ENCODE assay signal across 18 cellular contexts in the genomic region with DNA sequence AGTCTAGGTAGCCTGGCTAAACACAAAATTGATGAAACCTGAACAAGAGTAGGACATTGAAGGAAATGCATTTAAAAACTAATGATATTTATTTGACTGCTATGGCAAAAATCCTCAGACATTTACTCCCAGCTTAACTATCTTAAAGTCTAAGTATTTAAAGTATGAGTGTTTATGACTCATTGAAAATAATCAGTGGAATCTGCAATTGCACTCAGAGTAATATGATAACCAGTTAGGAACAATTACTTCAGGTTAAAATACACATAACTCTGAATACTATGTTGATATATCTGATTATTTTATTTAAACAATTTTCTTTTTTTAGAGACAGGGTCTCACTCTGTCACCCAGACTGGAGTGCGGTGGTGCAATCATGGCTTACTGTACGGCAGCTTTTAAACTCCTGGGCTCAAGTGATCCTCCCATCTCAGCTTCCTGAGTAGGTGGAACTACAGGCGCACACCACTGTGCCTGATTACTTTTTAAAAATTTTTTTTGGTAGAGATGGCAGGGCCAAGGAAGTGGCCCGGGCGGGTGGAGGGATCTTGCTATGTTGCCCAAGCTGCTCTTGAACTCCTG. TPM values are rescaled to one million over a fixed set of nuclear protein-coding genes. Genes with fewer than 3 reads are reported as not detected.
DNase-seq lines count a peak whose midpoint lies in the region; ATAC-seq, FAIRE-seq and TF ChIP-seq lines count a peak whose summit lies in the region.
"Had no signal": no experiment of that assay in that cellular context is flagged by ENCODE, and none has a peak within 500 bp of the region (broad histone marks: within the 10 kb centered on the region; RNA-seq: fewer than 3 reads in every experiment).

No MANE protein-coding gene starts in this region.

- no peaks in the 10 kb centered on the region for H3K36me3 ChIP-seq in upper lobe of left lung
- H3K36me3 ChIP-seq: esophagus squamous epithelium had no signal

- no peak for TF ChIP-seq EP300 in upper lobe of left lung (IDR thresholded peaks at IDR 0.05)

- DNase-seq in GM03348 (ENCODE audit: low spot score) (peak; percentile 62), fibroblast of peridontal ligament (ENCODE audit: extremely low read depth) (peak; percentile 73), upper lobe of left lung (peak in 1 of 2 donors; percentile 40), SW 1271 (lab: John Stamatoyannopoulos, UW) (no peak), NCI-H345 (lab: John Stamatoyannopoulos, UW) (no peak), GM12892 (ENCODE audit: insufficient read length) (no peak)
- DNase-seq: activated CD4-positive, alpha-beta memory T cell treated with anti-CD3 and anti-CD28 coated beads, Interleukin-2, amount 10 ng/mL, durations not matched to agents 7 days and 5 days; aorta; dermis blood vessel endothelial cell; DMS53; esophagus squamous epithelium; Kasumi-1; naive thymus-derived CD4-positive, alpha-beta T cell; NCI-H146; NCI-H446 had no signal

- H3K27me3 ChIP-seq in upper lobe of left lung = no peaks in the 10 kb centered on the region
- H3K27me3 ChIP-seq: esophagus squamous epithelium had no signal

- TF ChIP-seq POLR2A in upper lobe of left lung (IDR thresholded peaks at IDR 0.05) (no peak), GM12892 (IDR thresholded peaks at IDR 0.05; ENCODE audit: low read depth, low read length) (no peak)

- peak; percentile 98 for ATAC-seq in SK-N-SH treated with all-trans-retinoic acid at 6 μM for 48 hours
- peak; percentile 44 to 55 for ATAC-seq in upper lobe of left lung (ENCODE audit: low FRiP score in 2 of 2)
- ATAC-seq: naive thymus-derived CD4-positive, alpha-beta T cell had no signal

- H3K4me1 ChIP-seq in upper lobe of left lung = no peaks in the 10 kb centered on the region
- H3K4me1 ChIP-seq: esophagus squamous epithelium had no signal

- no peak for FAIRE-seq in GM12892 (lab: Jason Lieb, UNC)

- TF ChIP-seq CTCF in upper lobe of left lung (IDR thresholded peaks at IDR 0.05) = no peak

- no peak overlapping the region for H3K4me3 ChIP-seq in upper lobe of left lung
- H3K4me3 ChIP-seq: esophagus squamous epithelium, SK-N-MC had no signal

- WGBS in upper lobe of left lung, 2 donors = 64 to 81% methylated on average over 5 of the region's 5 CpGs

- H3K27ac ChIP-seq in upper lobe of left lung = peak overlapping the region in 1 of 4 donors; percentile 4
- H3K27ac ChIP-seq: esophagus squamous epithelium, HL-60, SK-N-MC had no signal

- no peaks in the 10 kb centered on the region for H3K9me3 ChIP-seq in upper lobe of left lung
- H3K9me3 ChIP-seq: esophagus squamous epithelium had no signal

TF ChIP-seq in SK-N-SH treated with all-trans-retinoic acid at 6 μM for 48 hours, 23 proteins besides CTCF, POLR2A, EP300 and RAD21 (continues in another document):
- no peak for TF ChIP-seq CSDC2 (CRISPR knock-in tag; IDR thresholded peaks at IDR 0.05)
- TF ChIP-seq, protein P1, sequence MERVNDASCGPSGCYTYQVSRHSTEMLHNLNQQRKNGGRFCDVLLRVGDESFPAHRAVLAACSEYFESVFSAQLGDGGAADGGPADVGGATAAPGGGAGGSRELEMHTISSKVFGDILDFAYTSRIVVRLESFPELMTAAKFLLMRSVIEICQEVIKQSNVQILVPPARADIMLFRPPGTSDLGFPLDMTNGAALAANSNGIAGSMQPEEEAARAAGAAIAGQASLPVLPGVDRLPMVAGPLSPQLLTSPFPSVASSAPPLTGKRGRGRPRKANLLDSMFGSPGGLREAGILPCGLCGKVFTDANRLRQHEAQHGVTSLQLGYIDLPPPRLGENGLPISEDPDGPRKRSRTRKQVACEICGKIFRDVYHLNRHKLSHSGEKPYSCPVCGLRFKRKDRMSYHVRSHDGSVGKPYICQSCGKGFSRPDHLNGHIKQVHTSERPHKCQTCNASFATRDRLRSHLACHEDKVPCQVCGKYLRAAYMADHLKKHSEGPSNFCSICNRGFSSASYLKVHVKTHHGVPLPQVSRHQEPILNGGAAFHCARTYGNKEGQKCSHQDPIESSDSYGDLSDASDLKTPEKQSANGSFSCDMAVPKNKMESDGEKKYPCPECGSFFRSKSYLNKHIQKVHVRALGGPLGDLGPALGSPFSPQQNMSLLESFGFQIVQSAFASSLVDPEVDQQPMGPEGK (CRISPR knock-in tag; IDR thresholded peaks at IDR 0.05; ENCODE audit: borderline replicate concordance) = no peak
- TF ChIP-seq, protein P2, sequence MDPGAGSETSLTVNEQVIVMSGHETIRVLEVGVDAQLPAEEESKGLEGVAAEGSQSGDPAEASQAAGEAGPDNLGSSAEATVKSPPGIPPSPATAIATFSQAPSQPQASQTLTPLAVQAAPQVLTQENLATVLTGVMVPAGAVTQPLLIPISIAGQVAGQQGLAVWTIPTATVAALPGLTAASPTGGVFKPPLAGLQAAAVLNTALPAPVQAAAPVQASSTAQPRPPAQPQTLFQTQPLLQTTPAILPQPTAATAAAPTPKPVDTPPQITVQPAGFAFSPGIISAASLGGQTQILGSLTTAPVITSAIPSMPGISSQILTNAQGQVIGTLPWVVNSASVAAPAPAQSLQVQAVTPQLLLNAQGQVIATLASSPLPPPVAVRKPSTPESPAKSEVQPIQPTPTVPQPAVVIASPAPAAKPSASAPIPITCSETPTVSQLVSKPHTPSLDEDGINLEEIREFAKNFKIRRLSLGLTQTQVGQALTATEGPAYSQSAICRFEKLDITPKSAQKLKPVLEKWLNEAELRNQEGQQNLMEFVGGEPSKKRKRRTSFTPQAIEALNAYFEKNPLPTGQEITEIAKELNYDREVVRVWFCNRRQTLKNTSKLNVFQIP (CRISPR knock-in tag; IDR thresholded peaks at IDR 0.05; ENCODE audit: borderline replicate concordance, low read depth) = peak; percentile 54; the same call in 1 of the 2 replicates
- TF ChIP-seq, protein P3, sequence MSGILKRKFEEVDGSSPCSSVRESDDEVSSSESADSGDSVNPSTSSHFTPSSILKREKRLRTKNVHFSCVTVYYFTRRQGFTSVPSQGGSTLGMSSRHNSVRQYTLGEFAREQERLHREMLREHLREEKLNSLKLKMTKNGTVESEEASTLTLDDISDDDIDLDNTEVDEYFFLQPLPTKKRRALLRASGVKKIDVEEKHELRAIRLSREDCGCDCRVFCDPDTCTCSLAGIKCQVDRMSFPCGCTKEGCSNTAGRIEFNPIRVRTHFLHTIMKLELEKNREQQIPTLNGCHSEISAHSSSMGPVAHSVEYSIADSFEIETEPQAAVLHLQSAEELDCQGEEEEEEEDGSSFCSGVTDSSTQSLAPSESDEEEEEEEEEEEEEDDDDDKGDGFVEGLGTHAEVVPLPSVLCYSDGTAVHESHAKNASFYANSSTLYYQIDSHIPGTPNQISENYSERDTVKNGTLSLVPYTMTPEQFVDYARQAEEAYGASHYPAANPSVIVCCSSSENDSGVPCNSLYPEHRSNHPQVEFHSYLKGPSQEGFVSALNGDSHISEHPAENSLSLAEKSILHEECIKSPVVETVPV (CRISPR knock-in tag; IDR thresholded peaks at IDR 0.05) = no peak
- no peak for TF ChIP-seq PPARA (CRISPR knock-in tag; IDR thresholded peaks at IDR 0.05; ENCODE audit: borderline replicate concordance)
- no peak for TF ChIP-seq BACH2 (CRISPR knock-in tag; IDR thresholded peaks at IDR 0.05; ENCODE audit: borderline replicate concordance)
- TF ChIP-seq, protein P4, sequence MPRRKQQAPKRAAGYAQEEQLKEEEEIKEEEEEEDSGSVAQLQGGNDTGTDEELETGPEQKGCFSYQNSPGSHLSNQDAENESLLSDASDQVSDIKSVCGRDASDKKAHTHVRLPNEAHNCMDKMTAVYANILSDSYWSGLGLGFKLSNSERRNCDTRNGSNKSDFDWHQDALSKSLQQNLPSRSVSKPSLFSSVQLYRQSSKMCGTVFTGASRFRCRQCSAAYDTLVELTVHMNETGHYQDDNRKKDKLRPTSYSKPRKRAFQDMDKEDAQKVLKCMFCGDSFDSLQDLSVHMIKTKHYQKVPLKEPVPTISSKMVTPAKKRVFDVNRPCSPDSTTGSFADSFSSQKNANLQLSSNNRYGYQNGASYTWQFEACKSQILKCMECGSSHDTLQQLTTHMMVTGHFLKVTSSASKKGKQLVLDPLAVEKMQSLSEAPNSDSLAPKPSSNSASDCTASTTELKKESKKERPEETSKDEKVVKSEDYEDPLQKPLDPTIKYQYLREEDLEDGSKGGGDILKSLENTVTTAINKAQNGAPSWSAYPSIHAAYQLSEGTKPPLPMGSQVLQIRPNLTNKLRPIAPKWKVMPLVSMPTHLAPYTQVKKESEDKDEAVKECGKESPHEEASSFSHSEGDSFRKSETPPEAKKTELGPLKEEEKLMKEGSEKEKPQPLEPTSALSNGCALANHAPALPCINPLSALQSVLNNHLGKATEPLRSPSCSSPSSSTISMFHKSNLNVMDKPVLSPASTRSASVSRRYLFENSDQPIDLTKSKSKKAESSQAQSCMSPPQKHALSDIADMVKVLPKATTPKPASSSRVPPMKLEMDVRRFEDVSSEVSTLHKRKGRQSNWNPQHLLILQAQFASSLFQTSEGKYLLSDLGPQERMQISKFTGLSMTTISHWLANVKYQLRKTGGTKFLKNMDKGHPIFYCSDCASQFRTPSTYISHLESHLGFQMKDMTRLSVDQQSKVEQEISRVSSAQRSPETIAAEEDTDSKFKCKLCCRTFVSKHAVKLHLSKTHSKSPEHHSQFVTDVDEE (CRISPR knock-in tag; IDR thresholded peaks at IDR 0.05) = no peak
- no peak for TF ChIP-seq ZFP30 (CRISPR knock-in tag; IDR thresholded peaks at IDR 0.05)
- 0 out of 2 replicates have a peak, but pooled peaks have one; percentile 38 for TF ChIP-seq SNAI2 (CRISPR knock-in tag; IDR thresholded peaks at IDR 0.05)
- no peak for TF ChIP-seq ARNTL (CRISPR knock-in tag; IDR thresholded peaks at IDR 0.05; ENCODE audit: borderline replicate concordance, low read depth)
- no peak for TF ChIP-seq GLIS3 (CRISPR knock-in tag; IDR thresholded peaks at IDR 0.05)
- no peak; the same call in 1 of the 2 replicates for TF ChIP-seq ZC3H10 (CRISPR knock-in tag; IDR thresholded peaks at IDR 0.05)
- no peak for TF ChIP-seq ZNF565 (CRISPR knock-in tag; conservative IDR thresholded peaks at IDR 0.05; ENCODE audit: low read depth)
- no peak for TF ChIP-seq RARB (CRISPR knock-in tag; IDR thresholded peaks at IDR 0.05)
- TF ChIP-seq ZNF8 (CRISPR knock-in tag; IDR thresholded peaks at IDR 0.05) = no peak
- no peak for TF ChIP-seq ESRRG (CRISPR knock-in tag; IDR thresholded peaks at IDR 0.05)
- no peak for TF ChIP-seq OSR1 (CRISPR knock-in tag; IDR thresholded peaks at IDR 0.05)
- no peak for TF ChIP-seq TCF4 (CRISPR knock-in tag; IDR thresholded peaks at IDR 0.05; ENCODE audit: borderline replicate concordance)
- TF ChIP-seq TOX (CRISPR knock-in tag; IDR thresholded peaks at IDR 0.05; ENCODE audit: borderline replicate concordance) = no peak
- TF ChIP-seq ISL1 (CRISPR knock-in tag; IDR thresholded peaks at IDR 0.05) = peak; percentile 97

RNA-seq across cellular contexts. Expression of a gene that starts 43.9 kb away (rescaled TPM):
- total RNA-seq in upper lobe of left lung = 10 to 100 TPM; 16.7 to 31.7 (median 21.7) TPM
- 0.15 TPM for polyA plus RNA-seq in GM12892 (2012; ENCODE audit: missing spikeins)
- total RNA-seq: activated CD4-positive, alpha-beta memory T cell treated with anti-CD3 and anti-CD28 coated beads, Interleukin-2, amount 10 ng/mL, durations not matched to agents 7 days and 5 days had no signal

Comparison
In these comparisons a context has a peak if more than half of its experiments do, and no peak if none do; other contexts are left out.
1. DNase-seq: peak in GM03348 (single experiment) and fibroblast of peridontal ligament (single experiment); none in SW 1271 (0 of 2), NCI-H345 (single experiment) and GM12892 (single experiment).